9 cellular contexts compared by ENCODE assay signal in the genomic region with DNA sequence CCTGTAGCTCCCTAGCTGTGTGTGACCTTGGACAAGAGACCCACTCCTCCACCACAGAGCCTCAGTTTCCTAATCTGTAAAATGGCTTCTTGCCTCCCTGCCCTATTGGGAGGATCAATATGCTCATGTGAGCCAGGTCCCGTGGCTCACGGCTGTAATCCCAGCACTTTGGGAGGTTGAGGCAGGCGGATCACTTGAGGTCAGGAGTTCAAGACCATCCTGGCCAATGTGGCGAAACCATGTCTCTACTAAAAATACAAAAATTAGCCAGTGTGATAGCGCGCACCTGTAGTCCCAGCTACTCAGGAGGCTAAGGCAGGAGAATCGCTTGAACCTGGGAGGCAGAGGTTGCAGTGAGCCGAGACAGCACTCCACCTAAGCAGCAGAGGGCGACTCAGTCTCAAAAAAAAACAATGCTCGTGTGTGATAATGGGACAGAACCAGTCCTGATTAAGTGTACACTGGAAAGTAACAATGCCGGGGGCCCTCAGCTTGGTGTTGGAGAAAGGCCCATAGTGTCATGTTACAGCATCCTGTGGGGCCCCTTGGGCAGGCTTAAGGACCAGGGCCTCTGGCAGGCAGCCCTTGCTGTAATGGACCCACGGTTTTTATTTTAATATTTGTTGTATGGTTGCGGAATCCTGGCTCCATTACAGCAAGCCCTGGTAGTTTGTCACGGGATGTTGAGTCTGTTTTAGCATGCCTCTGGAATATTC. TPM values are rescaled to one million over a fixed set of nuclear protein-coding genes. Genes with fewer than 3 reads are reported as not detected.
DNase-seq lines count a peak whose midpoint lies in the region; ATAC-seq and TF ChIP-seq lines count a peak whose summit lies in the region.
"Had no signal": no experiment of that assay in that cellular context is flagged by ENCODE, and none has a peak within 500 bp of the region (broad histone marks: within the 10 kb centered on the region; RNA-seq: fewer than 3 reads in every experiment).

No MANE protein-coding gene starts in this region.

- intact Hi-C loops in upper lobe of right lung (cut with DNase I): no loop called here

- H3K36me3 ChIP-seq in upper lobe of right lung: peaks cover 21% of the 10 kb centered on the region

- ATAC-seq in central memory CD8-positive, alpha-beta T cell (replicated peaks; ENCODE audit: extremely low read depth, poor library complexity, severe bottlenecking): no peak
- ATAC-seq in upper lobe of right lung (peak; percentile 57), GM21529 (IDR thresholded peaks at IDR 0.05; ENCODE audit: unreplicated experiment) (no peak)

- H3K9me3 Mint-ChIP-seq in T-helper 2 cell treated with Interferon-gamma antibody and Interleukin-4, amounts not matched to agents 5 μg/mL and 100 μg/mL, for 36 hours: no peaks in the 10 kb centered on the region
- H3K9me3 Mint-ChIP-seq in central memory CD8-positive, alpha-beta T cell: no peaks in the 10 kb centered on the region

- TF ChIP-seq CTCF in upper lobe of right lung (IDR thresholded peaks at IDR 0.05): peak; percentile 61

- DNase-seq in NCI-H2171 treated with DMSO at 0.1 percent for 48 hours (lab: John Stamatoyannopoulos, UW): peak; percentile 35
- DNase-seq in NCI-H2171 (lab: John Stamatoyannopoulos, UW): no peak
- peak; percentile 56 for DNase-seq in NCI-H1694 (lab: John Stamatoyannopoulos, UW)
- peak; percentile 33 for DNase-seq in T-helper 2 cell treated with Interferon-gamma antibody and Interleukin-4, amounts not matched to agents 5 μg/mL and 100 μg/mL, for 36 hours (ENCODE audit: low spot score)
- peak in 1 of 2 donors; percentile 48 for DNase-seq in central memory CD8-positive, alpha-beta T cell (ENCODE audit: low spot score in 2 of 2)
- DNase-seq in lung microvascular endothelial cell (ENCODE audit: low read depth in 2 of 2): peak; percentile 76 to 85
- DNase-seq in upper lobe of right lung: no peak

- H3K4me1 ChIP-seq in upper lobe of right lung: peaks cover 22% of the 10 kb centered on the region

- no peaks in the 10 kb centered on the region for H3K27me3 ChIP-seq in upper lobe of right lung
- H3K27me3 ChIP-seq: BLaER1 treated with 17β-estradiol and CSF1 and Interleukin-3, amounts not matched to agents 10 nM and 100 nM had no signal

- peak overlapping the region; percentile 18 for H3K4me3 Mint-ChIP-seq in T-helper 2 cell treated with Interferon-gamma antibody and Interleukin-4, amounts not matched to agents 5 μg/mL and 100 μg/mL, for 36 hours
- H3K4me3 Mint-ChIP-seq in central memory CD8-positive, alpha-beta T cell: no peak overlapping the region

- H3K4me1 Mint-ChIP-seq in T-helper 2 cell treated with Interferon-gamma antibody and Interleukin-4, amounts not matched to agents 5 μg/mL and 100 μg/mL, for 36 hours (ENCODE audit: low read depth): peaks cover 38% of the 10 kb centered on the region
- H3K4me1 Mint-ChIP-seq in central memory CD8-positive, alpha-beta T cell: peaks cover 56% of the 10 kb centered on the region

- H3K27ac Mint-ChIP-seq in T-helper 2 cell treated with Interferon-gamma antibody and Interleukin-4, amounts not matched to agents 5 μg/mL and 100 μg/mL, for 36 hours: peak overlapping the region; percentile 75
- peak overlapping the region; percentile 98 for H3K27ac Mint-ChIP-seq in central memory CD8-positive, alpha-beta T cell (ENCODE audit: low read depth)

- H3K4me3 ChIP-seq in upper lobe of right lung: no peak overlapping the region
- H3K4me3 ChIP-seq: BLaER1 treated with 17β-estradiol and CSF1 and Interleukin-3, amounts not matched to agents 10 nM and 100 nM had no signal

- H3K27me3 Mint-ChIP-seq in T-helper 2 cell treated with Interferon-gamma antibody and Interleukin-4, amounts not matched to agents 5 μg/mL and 100 μg/mL, for 36 hours (ENCODE audit: low read depth): no peaks in the 10 kb centered on the region
- H3K27me3 Mint-ChIP-seq in central memory CD8-positive, alpha-beta T cell: no peaks in the 10 kb centered on the region

- no peaks in the 10 kb centered on the region for H3K9me3 ChIP-seq in upper lobe of right lung
- H3K9me3 ChIP-seq: BLaER1 treated with 17β-estradiol and CSF1 and Interleukin-3, amounts not matched to agents 10 nM and 100 nM had no signal

- no peak overlapping the region for H3K27ac ChIP-seq in upper lobe of right lung

- H3K36me3 Mint-ChIP-seq in T-helper 2 cell treated with Interferon-gamma antibody and Interleukin-4, amounts not matched to agents 5 μg/mL and 100 μg/mL, for 36 hours (ENCODE audit: low read depth): peaks cover 25% of the 10 kb centered on the region
- peaks cover 38% of the 10 kb centered on the region for H3K36me3 Mint-ChIP-seq in central memory CD8-positive, alpha-beta T cell (ENCODE audit: insufficient read depth)

RNA-seq across cellular contexts. Expression of a gene that starts 6.8 kb away (rescaled TPM):
- 2,677 and 3,620 TPM in 2 replicates for total RNA-seq in lung microvascular endothelial cell
- total RNA-seq in upper lobe of right lung: 1,616 TPM

RNA-seq across cellular contexts. Expression of a gene that starts 9.4 kb away (rescaled TPM):
- total RNA-seq in lung microvascular endothelial cell (72.6 and 193 TPM in 2 replicates), upper lobe of right lung (320 TPM)

RNA-seq across cellular contexts. Expression of a gene that starts 15.6 kb away (rescaled TPM):
- total RNA-seq in lung microvascular endothelial cell (3,685 and 3,947 TPM in 2 replicates), upper lobe of right lung (1,829 TPM)

RNA-seq across cellular contexts. Expression of a gene that starts 24.8 kb away (rescaled TPM):
- total RNA-seq in lung microvascular endothelial cell: 6.3 and 13.3 TPM in 2 replicates
- total RNA-seq in upper lobe of right lung: 22.1 TPM

RNA-seq across cellular contexts. Expression of a gene that starts 29.0 kb away (rescaled TPM):
- total RNA-seq in lung microvascular endothelial cell: 0.79 and 0.87 TPM in 2 replicates
- 12.1 TPM for total RNA-seq in upper lobe of right lung

Comparison
In these comparisons a context has a peak if more than half of its experiments do, and no peak if none do; other contexts are left out.
1. DNase-seq: peak in NCI-H2171 treated with DMSO at 0.1 percent for 48 hours (single experiment), NCI-H1694 (single experiment), T-helper 2 cell treated with Interferon-gamma antibody and Interleukin-4, amounts not matched to agents 5 μg/mL and 100 μg/mL, for 36 hours (single experiment) and lung microvascular endothelial cell (2 of 2); none in NCI-H2171 (single experiment) and upper lobe of right lung (single experiment).